ENCODE assay signal across 12 cellular contexts in genomic region chr3:59709702-59710555, GRCh38.
DNase-seq lines count a peak whose midpoint lies in the region; ATAC-seq, FAIRE-seq and TF ChIP-seq lines count a peak whose summit lies in the region.
"Had no signal": no experiment of that assay in that cellular context is flagged by ENCODE, and none has a peak within 500 bp of the region (broad histone marks: within the 10 kb centered on the region; RNA-seq: fewer than 3 reads in every experiment).

No MANE protein-coding gene starts in this region.

- H3K4me3 Mint-ChIP-seq in stimulated activated naive CD8-positive, alpha-beta T cell treated with anti-CD3 and anti-CD28 coated beads, Interleukin-15, amount 100 ng/mL, for 72 hours, result no peak overlapping the region
- H3K4me3 Mint-ChIP-seq in mesothelial cell of epicardium, result no peak overlapping the region
- H3K4me3 Mint-ChIP-seq: CD8-positive, alpha-beta T cell; neural crest cell had no signal

- H3K4me1 ChIP-seq in mucosa of descending colon (ENCODE audit: low read depth), result no peaks in the 10 kb centered on the region

- DNase-seq in stimulated activated naive CD8-positive, alpha-beta T cell treated with anti-CD3 and anti-CD28 coated beads, Interleukin-15, amount 100 ng/mL, for 72 hours, result no peak
- no peak for DNase-seq in stimulated activated naive CD8-positive, alpha-beta T cell treated with anti-CD3 and anti-CD28 coated beads, Interleukin-15, Interleukin-2, amounts not matched to agents 100 U/mL and 50 U/mL, for 24 hours
- DNase-seq in amygdala (lab: John Stamatoyannopoulos, UW) (peak in 40 of 56 donors; percentile 0 to 66 (median 18)), mucosa of descending colon (peak; percentile 38 to 59 (median 42)), GM12891 (ENCODE audit: insufficient read length, low spot score) (no peak), NCI-H1417 (lab: John Stamatoyannopoulos, UW) (no peak), mesothelial cell of epicardium (ENCODE audit: low spot score in 2 of 2, unreplicated experiment in 2 of 2) (no peak), NCI-H2171 treated with DMSO at 0.1 percent for 48 hours (lab: John Stamatoyannopoulos, UW) (no peak)
- DNase-seq: GM23248, NCI-H2227 treated with DMSO at 0.1 percent for 48 hours had no signal

- peak; percentile 74 for ATAC-seq in stimulated activated naive CD8-positive, alpha-beta T cell treated with anti-CD3 and anti-CD28 coated beads, Interleukin-15, amount 100 ng/mL, for 72 hours
- ATAC-seq in stimulated activated naive CD8-positive, alpha-beta T cell treated with anti-CD3 and anti-CD28 coated beads, Interleukin-15, Interleukin-2, amounts not matched to agents 100 U/mL and 50 U/mL, for 24 hours, result no peak
- peak; percentile 42 for ATAC-seq in mucosa of descending colon
- ATAC-seq: CD8-positive, alpha-beta T cell had no signal

- no peaks in the 10 kb centered on the region for H3K4me1 Mint-ChIP-seq in stimulated activated naive CD8-positive, alpha-beta T cell treated with anti-CD3 and anti-CD28 coated beads, Interleukin-15, amount 100 ng/mL, for 72 hours
- H3K4me1 Mint-ChIP-seq in mesothelial cell of epicardium, result no peaks in the 10 kb centered on the region

- no peak for FAIRE-seq in GM12891 (lab: Jason Lieb, UNC)

- H3K27ac Mint-ChIP-seq in stimulated activated naive CD8-positive, alpha-beta T cell treated with anti-CD3 and anti-CD28 coated beads, Interleukin-15, amount 100 ng/mL, for 72 hours, result no peak overlapping the region
- H3K27ac Mint-ChIP-seq in mesothelial cell of epicardium, result no peak overlapping the region
- H3K27ac Mint-ChIP-seq: CD8-positive, alpha-beta T cell had no signal

- intact Hi-C loops in mucosa of descending colon (cut with DNase I, micrococcal nuclease), result no loop called here

- TF ChIP-seq POLR2A in GM12891 (IDR thresholded peaks at IDR 0.05; ENCODE audit: low read depth, low read length), result no peak

- TF ChIP-seq CTCF in mucosa of descending colon (IDR thresholded peaks at IDR 0.05), result no peak
- TF ChIP-seq CTCF in mesothelial cell of epicardium (IDR thresholded peaks at IDR 0.05; ENCODE audit: unreplicated experiment), result no peak

- no peak overlapping the region for H3K4me3 ChIP-seq in mucosa of descending colon
- H3K4me3 ChIP-seq: GM23248 had no signal

- H3K36me3 ChIP-seq in mucosa of descending colon (ENCODE audit: low read depth), result no peaks in the 10 kb centered on the region

- H3K9me3 ChIP-seq in mucosa of descending colon, result no peaks in the 10 kb centered on the region

- no peaks in the 10 kb centered on the region for H3K27me3 Mint-ChIP-seq in stimulated activated naive CD8-positive, alpha-beta T cell treated with anti-CD3 and anti-CD28 coated beads, Interleukin-15, amount 100 ng/mL, for 72 hours
- H3K27me3 Mint-ChIP-seq in mesothelial cell of epicardium (ENCODE audit: low read depth), result peaks cover 22% of the 10 kb centered on the region

- H3K9me3 Mint-ChIP-seq in stimulated activated naive CD8-positive, alpha-beta T cell treated with anti-CD3 and anti-CD28 coated beads, Interleukin-15, amount 100 ng/mL, for 72 hours, result peaks cover 8 to 15% of the 10 kb centered on the region in 2 donors
- H3K9me3 Mint-ChIP-seq in mesothelial cell of epicardium, result peaks cover 12% of the 10 kb centered on the region

- no peaks in the 10 kb centered on the region for H3K36me3 Mint-ChIP-seq in mesothelial cell of epicardium

TF ChIP-seq in GM12891, 5 proteins besides CTCF, POLR2A, EP300 and RAD21:
- TF ChIP-seq TAF1 (IDR thresholded peaks at IDR 0.05; ENCODE audit: low read depth, low read length) (no peak), SPI1 (IDR thresholded peaks at IDR 0.05; ENCODE audit: low read depth, low read length) (no peak), PAX5 (IDR thresholded peaks at IDR 0.05; ENCODE audit: insufficient read depth, low read length, severe bottlenecking) (no peak), POU2F2 (IDR thresholded peaks at IDR 0.05; ENCODE audit: low read depth, low read length) (no peak), POLR2AphosphoS5 (IDR thresholded peaks at IDR 0.05; ENCODE audit: low read depth, low read length) (no peak)

Comparison
In these comparisons a context has a peak if more than half of its experiments do, and no peak if none do; other contexts are left out.
1. DNase-seq: peak in amygdala (40 of 56) and mucosa of descending colon (3 of 3); none in stimulated activated naive CD8-positive, alpha-beta T cell treated with anti-CD3 and anti-CD28 coated beads, Interleukin-15, amount 100 ng/mL, for 72 hours (0 of 2), stimulated activated naive CD8-positive, alpha-beta T cell treated with anti-CD3 and anti-CD28 coated beads, Interleukin-15, Interleukin-2, amounts not matched to agents 100 U/mL and 50 U/mL, for 24 hours (single experiment), GM12891 (single experiment), NCI-H1417 (0 of 3), mesothelial cell of epicardium (0 of 2) and NCI-H2171 treated with DMSO at 0.1 percent for 48 hours (single experiment).